Comparison of ENCODE assay signal across 10 cellular contexts in the genomic region with DNA sequence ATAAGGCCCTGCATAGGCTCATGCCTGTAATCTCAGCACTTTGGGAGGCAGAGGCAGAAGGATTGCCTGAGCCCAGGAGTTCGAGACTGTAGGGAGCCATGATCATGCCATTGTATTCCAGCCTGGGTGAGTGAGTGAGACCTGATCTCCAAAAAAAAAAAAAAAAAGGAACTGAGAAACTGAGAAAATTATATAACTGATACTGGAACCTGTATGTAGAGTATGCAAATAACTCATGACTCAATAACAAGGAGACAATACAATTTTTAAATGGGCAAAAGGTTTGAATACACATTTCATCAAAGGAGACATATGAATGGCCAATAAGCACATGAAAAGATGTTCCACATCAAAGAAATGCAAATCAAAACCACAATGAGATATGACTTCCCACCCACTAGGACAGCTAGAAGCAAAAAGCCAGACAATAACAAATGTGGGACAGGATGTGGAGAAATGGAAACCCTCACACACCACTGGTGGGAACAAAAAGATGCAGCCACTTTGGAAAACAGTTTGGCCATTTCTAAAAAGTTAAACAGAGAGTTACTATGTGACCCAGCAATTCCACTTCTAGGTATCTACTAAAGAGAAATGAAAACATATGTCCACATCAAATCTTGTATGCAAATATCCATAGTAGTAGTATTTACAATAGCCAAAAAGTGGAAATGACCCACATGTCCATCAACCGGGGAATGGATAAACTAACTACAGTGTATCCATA.
DNase-seq lines count a peak whose midpoint lies in the region; ATAC-seq and TF ChIP-seq lines count a peak whose summit lies in the region.
"Had no signal": no experiment of that assay in that cellular context is flagged by ENCODE, and none has a peak within 500 bp of the region (broad histone marks: within the 10 kb centered on the region; RNA-seq: fewer than 3 reads in every experiment).

No MANE protein-coding gene starts in this region.

- DNase-seq in GM13977 (ENCODE audit: low spot score) (peak; percentile 72), astrocyte of the hippocampus (ENCODE audit: low read depth, low spot score) (peak; percentile 58), left lobe of liver (ENCODE audit: low spot score) (no peak), NCI-H524 (lab: John Stamatoyannopoulos, UW) (no peak), endothelial cell (ENCODE audit: low spot score) (no peak)
- no peak for DNase-seq in stimulated activated CD4-positive, alpha-beta T cell treated with anti-CD3 and anti-CD28 coated beads, Interleukin-4, amount 100 ng/mL, for 24 hours
- DNase-seq: sigmoid colon, T-helper 9 cell had no signal

- H3K36me3 Mint-ChIP-seq in endothelial cell (ENCODE audit: low read depth, unreplicated experiment) = no peaks in the 10 kb centered on the region

- peaks cover 13% of the 10 kb centered on the region for H3K4me1 Mint-ChIP-seq in endothelial cell (ENCODE audit: unreplicated experiment)

- in situ Hi-C loops in GM13977 (cut with MboI; ENCODE audit: low pct_unique_long_range_greater_than_20kb, low sequenced_read_pairs, unreplicated experiment) = no loop called here

- TF ChIP-seq CTCF in GM13977 (IDR thresholded peaks at IDR 0.05; ENCODE audit: extremely low read depth, insufficient read depth, missing control alignments) = no peak
- TF ChIP-seq CTCF in endothelial cell (IDR thresholded peaks at IDR 0.05; ENCODE audit: unreplicated experiment) = no peak

- H3K4me3 Mint-ChIP-seq in endothelial cell (ENCODE audit: unreplicated experiment) = no peak overlapping the region

- H3K9me3 Mint-ChIP-seq in endothelial cell (ENCODE audit: unreplicated experiment) = no peaks in the 10 kb centered on the region

- peaks cover 7% of the 10 kb centered on the region for H3K27me3 Mint-ChIP-seq in endothelial cell (ENCODE audit: unreplicated experiment)

- H3K27ac Mint-ChIP-seq in endothelial cell (ENCODE audit: unreplicated experiment) = no peak overlapping the region

- peak; percentile 73 for ATAC-seq in GM21515 (IDR thresholded peaks at IDR 0.05; ENCODE audit: unreplicated experiment)
- ATAC-seq in HG03558 (IDR thresholded peaks at IDR 0.05; ENCODE audit: extremely low read depth, unreplicated experiment) = peak; percentile 69
- ATAC-seq in left lobe of liver = no peak

Comparison
In these comparisons a context has a peak if more than half of its experiments do, and no peak if none do; other contexts are left out.
1. DNase-seq: peak in GM13977 (single experiment) and astrocyte of the hippocampus (single experiment); none in left lobe of liver (single experiment), NCI-H524 (0 of 2), stimulated activated CD4-positive, alpha-beta T cell treated with anti-CD3 and anti-CD28 coated beads, Interleukin-4, amount 100 ng/mL, for 24 hours (single experiment) and endothelial cell (single experiment).